Comparison of ENCODE assay signal across 1 cellular context in the genomic region with DNA sequence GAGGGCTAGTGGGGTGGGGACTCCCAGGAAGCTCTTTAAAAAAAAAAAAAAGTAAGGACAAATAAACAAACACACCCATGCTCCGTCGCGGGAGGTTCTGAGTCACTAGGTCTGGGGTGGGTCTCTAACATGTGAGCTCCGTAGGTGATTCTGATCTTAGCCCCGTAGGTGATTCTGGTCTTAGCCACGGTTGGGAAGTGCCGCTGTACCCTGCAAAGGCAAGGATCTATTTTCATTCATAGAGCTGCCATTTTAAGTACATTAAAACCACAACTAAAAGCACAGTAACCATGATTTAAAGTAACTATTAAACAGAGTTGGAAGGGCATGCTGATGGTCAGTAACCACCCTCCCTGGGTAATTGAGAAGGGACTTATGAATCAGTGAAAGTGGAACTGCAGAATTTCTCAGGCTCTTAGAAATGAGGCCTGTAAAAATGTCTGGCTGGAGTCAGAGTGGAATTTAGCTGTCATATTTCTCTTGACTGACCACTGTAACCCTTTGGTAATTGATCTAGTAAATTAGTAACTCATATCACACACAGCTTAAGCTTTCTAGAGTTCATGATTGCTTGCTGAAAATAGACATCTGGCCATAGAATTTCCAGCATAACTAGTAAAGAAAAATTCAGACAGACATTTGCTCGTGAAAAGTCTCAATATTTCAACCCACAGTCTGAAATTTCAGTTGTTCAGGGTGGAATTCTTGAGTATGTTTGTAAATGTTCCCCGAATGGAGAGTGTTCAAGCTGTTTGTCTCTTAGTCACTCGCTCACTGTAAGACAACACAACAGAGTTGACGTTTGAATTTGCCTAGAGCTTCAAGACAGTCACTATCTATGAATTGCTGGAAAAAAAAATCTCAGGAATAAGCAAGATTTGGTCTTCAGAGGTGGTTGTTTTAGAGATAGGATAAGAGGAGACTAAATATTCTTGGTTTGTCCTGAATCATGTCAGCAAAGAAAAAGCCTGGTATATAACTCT.
A peak's percentile ranks its signal among the peaks of the same experiment; 100 is the strongest.
TF ChIP-seq lines count a peak whose summit lies in the region.

No MANE protein-coding gene starts in this region.

TF ChIP-seq in K562, 482 proteins besides CTCF, POLR2A, EP300 and RAD21:
- TF ChIP-seq, protein P1, sequence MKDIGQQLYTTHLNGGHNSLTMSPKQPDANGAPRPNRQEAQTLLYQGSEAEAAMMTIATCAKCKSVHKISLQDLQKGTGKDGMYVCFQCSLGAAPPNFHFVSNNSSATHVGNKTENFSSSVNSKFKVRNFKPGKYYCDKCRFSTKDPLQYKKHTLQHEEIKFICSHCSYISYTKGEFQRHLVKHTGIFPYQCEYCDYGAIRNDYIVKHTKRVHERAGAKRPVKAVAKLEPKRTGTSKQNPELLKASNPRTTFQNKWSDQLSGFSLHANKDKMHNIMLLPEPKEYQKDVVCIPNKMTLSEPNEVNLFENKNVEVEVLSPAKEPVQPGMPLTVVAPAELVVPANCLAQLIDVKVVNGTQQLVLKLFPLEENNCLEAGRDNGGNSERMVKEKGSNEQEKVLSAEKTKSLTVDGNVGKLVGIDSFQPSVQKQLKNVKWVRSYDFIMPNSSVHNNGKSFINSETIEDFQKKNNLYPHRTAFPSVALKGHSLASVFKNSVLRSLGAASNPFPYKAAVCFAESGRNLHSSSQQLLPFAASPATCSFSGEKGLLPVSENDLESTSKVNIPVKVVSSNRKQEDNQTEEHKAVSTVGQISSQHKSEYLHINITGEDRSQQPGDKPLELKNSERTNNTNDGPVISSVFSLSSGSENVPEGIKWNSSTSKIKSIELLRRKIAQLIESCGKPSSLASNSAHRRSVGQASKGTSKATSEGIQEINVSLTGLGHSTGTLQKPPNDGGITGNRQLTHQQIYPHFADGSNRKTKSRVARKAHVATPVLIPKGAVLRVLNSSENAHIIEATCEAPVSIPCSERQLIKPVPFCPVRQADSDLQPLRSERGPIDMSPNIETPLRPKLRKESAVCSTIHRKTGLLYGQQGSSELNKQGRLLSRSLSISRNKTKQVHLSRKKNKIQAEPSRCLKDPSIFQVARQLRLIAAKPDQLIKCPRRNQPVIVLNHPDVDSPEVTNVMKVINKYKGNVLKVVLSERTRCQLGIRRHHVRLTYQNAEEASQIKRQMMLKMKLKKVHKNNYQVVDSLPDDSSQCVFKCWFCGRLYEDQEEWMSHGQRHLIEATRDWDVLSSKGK (CRISPR knock-in tag; IDR thresholded peaks at IDR 0.05): no peak
- TF ChIP-seq ESRRB (CRISPR knock-in tag; IDR thresholded peaks at IDR 0.05; ENCODE audit: borderline replicate concordance) (no peak), JUND (IDR thresholded peaks at IDR 0.05; ENCODE audit: borderline replicate concordance, low read depth, low read length) (peak; percentile 44), JUND (tag; IDR thresholded peaks at IDR 0.05; ENCODE audit: borderline replicate concordance, low read depth, low read length) (peak; percentile 13; the same call in 1 of the 3 replicates), MTA3 (IDR thresholded peaks at IDR 0.05; ENCODE audit: borderline replicate concordance) (no peak), HDAC2 (IDR thresholded peaks at IDR 0.05) (no peak), HDAC1 (IDR thresholded peaks at IDR 0.05) (no peak), CBX8 (IDR thresholded peaks at IDR 0.05; ENCODE audit: borderline replicate concordance, extremely low read depth, low read depth, low read length, poor library complexity, severe bottlenecking) (no peak), EWSR1 (IDR thresholded peaks at IDR 0.05; ENCODE audit: borderline replicate concordance, low read depth, partially characterized antibody) (no peak), SMAD3 (CRISPR knock-in tag; conservative IDR thresholded peaks at IDR 0.05) (no peak), ZFX (CRISPR knock-in tag; IDR thresholded peaks at IDR 0.05) (0 out of 2 replicates have a peak, but pooled peaks have one; percentile 30), ZSCAN29 (IDR thresholded peaks at IDR 0.05) (no peak), EP400 (IDR thresholded peaks at IDR 0.05) (no peak), FOXK2 (conservative IDR thresholded peaks at IDR 0.05 in 1 of 2, IDR thresholded peaks at IDR 0.05 in 1 of 2; ENCODE audit: low read depth in 2 of 2) (no peak), TEAD2 (tag; IDR thresholded peaks at IDR 0.05) (no peak), FOSL1 (tag; conservative IDR thresholded peaks at IDR 0.05) (peak; percentile 57), ZNF384 (IDR thresholded peaks at IDR 0.05; ENCODE audit: low read depth, low read length) (peak; percentile 74)
- TF ChIP-seq, protein P2, sequence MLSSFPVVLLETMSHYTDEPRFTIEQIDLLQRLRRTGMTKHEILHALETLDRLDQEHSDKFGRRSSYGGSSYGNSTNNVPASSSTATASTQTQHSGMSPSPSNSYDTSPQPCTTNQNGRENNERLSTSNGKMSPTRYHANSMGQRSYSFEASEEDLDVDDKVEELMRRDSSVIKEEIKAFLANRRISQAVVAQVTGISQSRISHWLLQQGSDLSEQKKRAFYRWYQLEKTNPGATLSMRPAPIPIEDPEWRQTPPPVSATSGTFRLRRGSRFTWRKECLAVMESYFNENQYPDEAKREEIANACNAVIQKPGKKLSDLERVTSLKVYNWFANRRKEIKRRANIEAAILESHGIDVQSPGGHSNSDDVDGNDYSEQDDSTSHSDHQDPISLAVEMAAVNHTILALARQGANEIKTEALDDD (IDR thresholded peaks at IDR 0.05): no peak
- TF ChIP-seq, protein P3, sequence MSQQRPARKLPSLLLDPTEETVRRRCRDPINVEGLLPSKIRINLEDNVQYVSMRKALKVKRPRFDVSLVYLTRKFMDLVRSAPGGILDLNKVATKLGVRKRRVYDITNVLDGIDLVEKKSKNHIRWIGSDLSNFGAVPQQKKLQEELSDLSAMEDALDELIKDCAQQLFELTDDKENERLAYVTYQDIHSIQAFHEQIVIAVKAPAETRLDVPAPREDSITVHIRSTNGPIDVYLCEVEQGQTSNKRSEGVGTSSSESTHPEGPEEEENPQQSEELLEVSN (IDR thresholded peaks at IDR 0.05; ENCODE audit: borderline replicate concordance in 1 of 2, extremely low read depth in 1 of 2, insufficient read depth in 1 of 2, insufficient read length in 1 of 2, low read depth in 1 of 2, low read length in 1 of 2, poor library complexity in 1 of 2, severe bottlenecking in 1 of 2): no peak
